10 cellular contexts compared by ENCODE assay signal in genomic region chr20:1265226-1265915, GRCh38. TPM values are rescaled to one million over a fixed set of nuclear protein-coding genes. Genes with fewer than 3 reads are reported as not detected.
DNase-seq lines count a peak whose midpoint lies in the region; ATAC-seq, FAIRE-seq and TF ChIP-seq lines count a peak whose summit lies in the region.
"Had no signal": no experiment of that assay in that cellular context is flagged by ENCODE, and none has a peak within 500 bp of the region (broad histone marks: within the 10 kb centered on the region; RNA-seq: fewer than 3 reads in every experiment).

No MANE protein-coding gene starts in this region.

- H3K4me1 ChIP-seq in keratinocyte (ENCODE audit: control insufficient read depth, extremely low read depth, insufficient read depth, low read length) (peaks cover 13% of the 10 kb centered on the region), thyroid gland (peaks cover 7 to 8% of the 10 kb centered on the region in 2 donors)

- peak overlapping the region; percentile 73 for H3K9ac ChIP-seq in keratinocyte (ENCODE audit: control insufficient read depth, extremely low read depth, insufficient read depth, low read length)

- TF ChIP-seq POLR2A in thyroid gland (IDR thresholded peaks at IDR 0.05), result no peak

- peaks cover 3% of the 10 kb centered on the region for H3K27me3 ChIP-seq in keratinocyte (ENCODE audit: control insufficient read depth, extremely low read depth, insufficient read depth, low read length)
- H3K27me3 ChIP-seq in thyroid gland, result no peaks in the 10 kb centered on the region

- dilution Hi-C loops in keratinocyte (cut with MboI; ENCODE audit: extremely low pct_ligation_motif_present, low sequenced_read_pairs), result no loop called here

- H3K36me3 Mint-ChIP-seq in activated naive CD4-positive, alpha-beta T cell treated with anti-CD3 and anti-CD28 coated beads for 36 hours (ENCODE audit: low read depth), result no peaks in the 10 kb centered on the region
- peaks cover 12% of the 10 kb centered on the region for H3K36me3 Mint-ChIP-seq in activated naive CD8-positive, alpha-beta T cell treated with anti-CD3 and anti-CD28 coated beads for 36 hours

- peaks cover 2% of the 10 kb centered on the region for H3K9me3 Mint-ChIP-seq in activated naive CD4-positive, alpha-beta T cell treated with anti-CD3 and anti-CD28 coated beads for 36 hours
- peaks cover 7% of the 10 kb centered on the region for H3K9me3 Mint-ChIP-seq in activated naive CD8-positive, alpha-beta T cell treated with anti-CD3 and anti-CD28 coated beads for 36 hours

- H3K27ac Mint-ChIP-seq in activated naive CD4-positive, alpha-beta T cell treated with anti-CD3 and anti-CD28 coated beads for 36 hours, result peak overlapping the region; percentile 85
- H3K27ac Mint-ChIP-seq in activated naive CD8-positive, alpha-beta T cell treated with anti-CD3 and anti-CD28 coated beads for 36 hours, result peak overlapping the region; percentile 88

- intact Hi-C loops in activated naive CD4-positive, alpha-beta T cell treated with anti-CD3 and anti-CD28 coated beads for 36 hours (cut with micrococcal nuclease), result loop anchor here (5.0 kb wide), 1 partner anchor 423 kb away; no protein-coding TSS in a partner anchor
- intact Hi-C loops in thyroid gland (cut with DNase I) (no loop called here), sciatic nerve (cut with DNase I) (no loop called here)

- no peak for DNase-seq in activated naive CD4-positive, alpha-beta T cell treated with anti-CD3 and anti-CD28 coated beads for 36 hours
- DNase-seq in activated naive CD4-positive, alpha-beta T cell (lab: John Stamatoyannopoulos, UW), result no peak
- DNase-seq in activated naive CD8-positive, alpha-beta T cell treated with anti-CD3 and anti-CD28 coated beads for 36 hours, result no peak
- no peak for DNase-seq in keratinocyte (ENCODE audit: low read depth, low spot score)
- DNase-seq in thyroid gland, result no peak
- no peak for DNase-seq in NCI-H187 (lab: John Stamatoyannopoulos, UW)
- no peak for DNase-seq in sciatic nerve (ENCODE audit: low spot score)
- DNase-seq: SIG-M5 had no signal

- peak overlapping the region; percentile 90 for H3K4me3 Mint-ChIP-seq in activated naive CD4-positive, alpha-beta T cell treated with anti-CD3 and anti-CD28 coated beads for 36 hours
- H3K4me3 Mint-ChIP-seq in activated naive CD8-positive, alpha-beta T cell treated with anti-CD3 and anti-CD28 coated beads for 36 hours, result peak overlapping the region; percentile 89

- H3K4me3 ChIP-seq in keratinocyte (ENCODE audit: control insufficient read depth in 2 of 3, extremely low read depth in 1 of 3, insufficient read depth in 2 of 3, low read depth in 1 of 3, low read length in 3 of 3), result peak overlapping the region; percentile 68 to 88 (median 73)
- peak overlapping the region in 2 of 3 donors; percentile 22 to 75 for H3K4me3 ChIP-seq in thyroid gland (replicated peaks in 1 of 3)

- WGBS in thyroid gland, 2 donors, result 94% methylated on average over 4 of the region's 4 CpGs

- H2AFZ ChIP-seq in keratinocyte (ENCODE audit: control insufficient read depth, low read length), result peak overlapping the region; percentile 99

- peaks cover 45% of the 10 kb centered on the region for H3K4me1 Mint-ChIP-seq in activated naive CD4-positive, alpha-beta T cell treated with anti-CD3 and anti-CD28 coated beads for 36 hours (ENCODE audit: low read depth)
- H3K4me1 Mint-ChIP-seq in activated naive CD8-positive, alpha-beta T cell treated with anti-CD3 and anti-CD28 coated beads for 36 hours, result peaks cover 36% of the 10 kb centered on the region

- TF ChIP-seq CTCF in keratinocyte (optimal IDR thresholded peaks at IDR 0.05 in 1 of 3, IDR thresholded peaks at IDR 0.05 in 1 of 3, conservative IDR thresholded peaks at IDR 0.05 in 1 of 3; ENCODE audit: extremely low read depth in 1 of 3, insufficient read depth in 2 of 3, low read length in 3 of 3) (no peak), thyroid gland (IDR thresholded peaks at IDR 0.05) (no peak)

- ATAC-seq in sciatic nerve, result no peak
- ATAC-seq in HG03378 (IDR thresholded peaks at IDR 0.05; ENCODE audit: unreplicated experiment), result no peak

- CTCF ChIA-PET in activated naive CD4-positive, alpha-beta T cell treated with anti-CD3 and anti-CD28 coated beads for 36 hours (lab: Charles Lee), result interaction anchor here (0.6 to 2.4 kb wide), 4 partner anchors 18 to 171 kb away, joined by 3 to 6 read pairs (median 3); no protein-coding TSS in a partner anchor

- no peaks in the 10 kb centered on the region for H3K9me1 ChIP-seq in keratinocyte (ENCODE audit: control insufficient read depth, extremely low read depth, insufficient read depth, low read length)

- H3K79me2 ChIP-seq in keratinocyte (ENCODE audit: control insufficient read depth, insufficient read depth, low read length), result no peaks in the 10 kb centered on the region

- FAIRE-seq in keratinocyte (lab: Jason Lieb, UNC), result no peak

- H4K20me1 ChIP-seq in keratinocyte (ENCODE audit: control insufficient read depth, extremely low read depth, insufficient read depth, low read length), result no peaks in the 10 kb centered on the region

- H3K36me3 ChIP-seq in keratinocyte (ENCODE audit: control insufficient read depth in 2 of 2, extremely low read depth in 1 of 2, insufficient read depth in 2 of 2, low read length in 2 of 2) (no peaks in the 10 kb centered on the region), thyroid gland (no peaks in the 10 kb centered on the region)

- H3K27me3 Mint-ChIP-seq in activated naive CD4-positive, alpha-beta T cell treated with anti-CD3 and anti-CD28 coated beads for 36 hours (ENCODE audit: low read depth), result no peaks in the 10 kb centered on the region
- peaks cover 4% of the 10 kb centered on the region for H3K27me3 Mint-ChIP-seq in activated naive CD8-positive, alpha-beta T cell treated with anti-CD3 and anti-CD28 coated beads for 36 hours

- H3K27ac ChIP-seq in keratinocyte (ENCODE audit: control insufficient read depth, insufficient read depth, low read length) (peak overlapping the region; percentile 43), thyroid gland (peak overlapping the region in 2 of 3 donors; percentile 65 to 75)

- H3K9me3 ChIP-seq in keratinocyte (ENCODE audit: control insufficient read depth, low read depth, low read length), result no peaks in the 10 kb centered on the region
- H3K9me3 ChIP-seq in thyroid gland, result no peaks in the 10 kb centered on the region

- H3K4me2 ChIP-seq in keratinocyte (ENCODE audit: control insufficient read depth, extremely low read depth, insufficient read depth, low read depth, low read length), result peak overlapping the region; percentile 83

RNA-seq across cellular contexts. Expression of gene SNPH, which starts 0.7 kb away (rescaled TPM):
- 1 to 10 TPM; 6.7 to 7.3 TPM for total RNA-seq in activated naive CD4-positive, alpha-beta T cell treated with anti-CD3 and anti-CD28 coated beads for 36 hours
- total RNA-seq in activated naive CD8-positive, alpha-beta T cell treated with anti-CD3 and anti-CD28 coated beads for 36 hours, result 1 to 10 TPM; 3.2 to 3.6 TPM
- polyA plus RNA-seq in keratinocyte, result 1.3 to 2.4 TPM (median 1.4 TPM) in 3 replicates
- polyA plus RNA-seq in keratinocyte (2011; ENCODE audit: low read depth), result 1.7 TPM
- polyA plus RNA-seq in keratinocyte (2011; cell fraction: cytosol; rRNA removed), result 1.0 and 2.7 TPM in 2 replicates
- polyA plus RNA-seq in keratinocyte (2011; cell fraction: nucleus; rRNA removed), result 3.7 and 5.6 TPM in 2 replicates
- 2.7 and 5.2 TPM in 2 replicates for polyA plus RNA-seq in keratinocyte (2012; ENCODE audit: low replicate concordance)
- 2.4 to 5.5 TPM (median 3.2 TPM) in 3 replicates for polyA minus RNA-seq in keratinocyte
- polyA minus RNA-seq in keratinocyte (2011; cell fraction: cytosol; rRNA and poly(A)+ RNA removed), result 3.3 TPM
- 4.0 and 4.9 TPM in 2 replicates for polyA minus RNA-seq in keratinocyte (2011; cell fraction: nucleus; rRNA and poly(A)+ RNA removed)
- total RNA-seq in thyroid gland (10 to 100 TPM in 3 of 4 donors, 1 to 10 TPM in 1; 9.3 to 16.2 (median 13.6) TPM), sciatic nerve (4.9 TPM)

RNA-seq across cellular contexts. Expression of gene RAD21L1, which starts 39.5 kb away (rescaled TPM):
- not detected for total RNA-seq in activated naive CD4-positive, alpha-beta T cell treated with anti-CD3 and anti-CD28 coated beads for 36 hours
- not detected for total RNA-seq in activated naive CD8-positive, alpha-beta T cell treated with anti-CD3 and anti-CD28 coated beads for 36 hours
- 0.06 TPM in 1 of 3 replicates, not detected in the others for polyA plus RNA-seq in keratinocyte
- not detected for polyA plus RNA-seq in keratinocyte (2011; ENCODE audit: low read depth)
- polyA plus RNA-seq in keratinocyte (2011; cell fraction: cytosol; rRNA removed), result not detected in 2 replicates
- polyA plus RNA-seq in keratinocyte (2011; cell fraction: nucleus; rRNA removed), result not detected in 2 replicates
- not detected in 2 replicates for polyA plus RNA-seq in keratinocyte (2012; ENCODE audit: low replicate concordance)
- polyA minus RNA-seq in keratinocyte, result 0.54 TPM in 1 of 3 replicates, not detected in the others
- polyA minus RNA-seq in keratinocyte (2011; cell fraction: cytosol; rRNA and poly(A)+ RNA removed), result not detected
- polyA minus RNA-seq in keratinocyte (2011; cell fraction: nucleus; rRNA and poly(A)+ RNA removed), result not detected in 2 replicates
- not detected for total RNA-seq in thyroid gland
- total RNA-seq in sciatic nerve, result not detected
- polyA plus RNA-seq: esophagus had no signal
